Comparison of ENCODE assay signal across 8 cellular contexts in the genomic region with DNA sequence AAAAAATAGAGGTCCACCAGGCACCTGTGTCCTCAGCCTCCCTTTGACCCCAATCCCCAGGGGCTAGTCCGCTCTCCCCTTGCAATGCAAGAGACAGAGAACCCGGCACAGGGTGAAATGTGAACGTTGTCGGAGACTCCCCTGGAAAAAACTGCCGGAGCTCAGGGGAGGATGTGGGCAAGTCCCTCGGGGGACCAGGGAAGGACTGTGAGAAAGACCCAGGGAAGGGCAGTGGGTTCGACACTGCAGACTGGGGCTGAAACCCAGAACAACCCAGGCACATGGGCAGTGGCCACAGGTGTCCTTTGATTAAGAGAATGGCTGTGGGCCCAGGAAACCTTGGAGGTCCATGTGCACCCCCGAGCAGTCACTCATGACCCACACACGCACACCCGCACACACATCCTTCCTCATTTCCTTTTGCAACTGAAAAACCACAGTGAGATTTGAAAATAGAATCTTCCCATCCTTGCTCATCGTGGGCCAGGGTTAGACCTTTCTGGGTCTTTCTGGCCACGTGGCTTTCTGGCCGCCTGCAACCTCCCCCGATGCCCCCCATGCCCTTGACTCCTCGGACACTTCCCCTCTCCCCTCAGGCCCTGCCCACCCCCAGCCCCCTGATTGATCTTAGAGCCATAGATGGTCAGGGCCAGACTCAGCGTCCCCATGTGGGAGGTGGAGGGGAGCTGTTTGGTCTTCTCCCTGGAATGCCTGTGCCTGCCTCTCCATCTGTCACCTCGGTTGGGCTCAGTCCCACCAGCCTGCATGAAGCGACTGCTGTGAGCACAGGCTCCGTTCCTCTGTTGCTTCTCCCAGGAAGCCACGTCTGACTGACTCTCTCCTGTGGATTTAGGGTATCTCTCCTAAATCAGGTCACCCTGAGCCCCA.
DNase-seq lines count a peak whose midpoint lies in the region; ATAC-seq, FAIRE-seq and TF ChIP-seq lines count a peak whose summit lies in the region.

No MANE protein-coding gene starts in this region.

- TF ChIP-seq CTCF in Loucy (conservative IDR thresholded peaks at IDR 0.05; ENCODE audit: low read length), result no peak

- H3K4me3 Mint-ChIP-seq in dendritic cell treated with granulocyte-macrophage colony-stimulating factor and Interleukin-4, amounts not matched to agents 40 ng/mL and 50 ng/mL, for 4 days, result peak overlapping the region; percentile 48

- no peak overlapping the region for H2AFZ ChIP-seq in Loucy (ENCODE audit: low read length)

- intact Hi-C loops in dendritic cell treated with granulocyte-macrophage colony-stimulating factor and Interleukin-4, amounts not matched to agents 40 ng/mL and 50 ng/mL, for 4 days (cut with micrococcal nuclease), result no loop called here

- peaks cover 80% of the 10 kb centered on the region for H3K36me3 Mint-ChIP-seq in dendritic cell treated with granulocyte-macrophage colony-stimulating factor and Interleukin-4, amounts not matched to agents 40 ng/mL and 50 ng/mL, for 4 days (ENCODE audit: low read depth)

- peak overlapping the region; percentile 84 for H3K9ac ChIP-seq in Loucy (ENCODE audit: low read depth, low read length, poor library complexity, severe bottlenecking)

- peak overlapping the region; percentile 78 for H3K27ac Mint-ChIP-seq in dendritic cell treated with granulocyte-macrophage colony-stimulating factor and Interleukin-4, amounts not matched to agents 40 ng/mL and 50 ng/mL, for 4 days

- peaks cover 60% of the 10 kb centered on the region for H3K4me1 ChIP-seq in Loucy (ENCODE audit: insufficient read depth, low read length, poor library complexity, severe bottlenecking)

- no peak for FAIRE-seq in RCC 7860 (lab: Jason Lieb, UNC)

- peak overlapping the region; percentile 71 for H3K4me2 ChIP-seq in Loucy (ENCODE audit: low read depth, low read length, poor library complexity, severe bottlenecking)

- no peaks in the 10 kb centered on the region for H3K36me3 ChIP-seq in Loucy (ENCODE audit: insufficient read depth, low read length)

- H3K27me3 Mint-ChIP-seq in dendritic cell treated with granulocyte-macrophage colony-stimulating factor and Interleukin-4, amounts not matched to agents 40 ng/mL and 50 ng/mL, for 4 days, result no peaks in the 10 kb centered on the region

- peaks cover 5% of the 10 kb centered on the region; the same call in 1 of the 2 replicates for H3F3A ChIP-seq in Loucy (ENCODE audit: low read depth)

- DNase-seq in DMS 273 (lab: John Stamatoyannopoulos, UW; ENCODE audit: unreplicated experiment) (peak; percentile 74), RCC 7860 (ENCODE audit: low spot score) (no peak), OCI-M2 (lab: John Stamatoyannopoulos, UW; ENCODE audit: unreplicated experiment) (no peak)
- DNase-seq in stimulated activated CD4-positive, alpha-beta T cell treated with anti-CD3 and anti-CD28 coated beads, Interleukin-1b, Interleukin-23, amount 100 ng/mL, for 48 hours, result no peak

- peaks cover 64% of the 10 kb centered on the region for H3K4me1 Mint-ChIP-seq in dendritic cell treated with granulocyte-macrophage colony-stimulating factor and Interleukin-4, amounts not matched to agents 40 ng/mL and 50 ng/mL, for 4 days (ENCODE audit: low read depth)

- peak overlapping the region; percentile 51 for H3K4me3 ChIP-seq in Loucy (ENCODE audit: low read length, poor library complexity, severe bottlenecking)

- no peaks in the 10 kb centered on the region for H3K9me2 ChIP-seq in Loucy (replicated peaks; ENCODE audit: low read depth, low read length)

- ATAC-seq in GM21381 (IDR thresholded peaks at IDR 0.05; ENCODE audit: unreplicated experiment), result peak; percentile 52
- ATAC-seq in HG03045 (IDR thresholded peaks at IDR 0.05; ENCODE audit: unreplicated experiment), result no peak

- no peaks in the 10 kb centered on the region for H3K9me3 Mint-ChIP-seq in dendritic cell treated with granulocyte-macrophage colony-stimulating factor and Interleukin-4, amounts not matched to agents 40 ng/mL and 50 ng/mL, for 4 days

- H4K20me1 ChIP-seq in Loucy (ENCODE audit: insufficient read depth, low read length, poor library complexity, severe bottlenecking), result no peaks in the 10 kb centered on the region

- H3K9me3 ChIP-seq in Loucy (ENCODE audit: insufficient read depth, low read depth, low read length), result no peaks in the 10 kb centered on the region

- no peaks in the 10 kb centered on the region for H3K27me3 ChIP-seq in Loucy (ENCODE audit: insufficient read depth, low read length, poor library complexity, severe bottlenecking)

- peaks cover 35% of the 10 kb centered on the region for H3K79me2 ChIP-seq in Loucy (ENCODE audit: insufficient read depth, low read length)
